ENCODE assay signal across 8 cellular contexts in genomic region chr5:71778678-71779276, GRCh38. TPM values are rescaled to one million over a fixed set of nuclear protein-coding genes. Genes with fewer than 3 reads are reported as not detected.
DNase-seq lines count a peak whose midpoint lies in the region; FAIRE-seq and TF ChIP-seq lines count a peak whose summit lies in the region.

No MANE protein-coding gene starts in this region.

- no peak for TF ChIP-seq POLR2A in uterus (IDR thresholded peaks at IDR 0.05)

- H3K36me3 ChIP-seq in Karpas-422 (ENCODE audit: insufficient read depth, low read length), result no peaks in the 10 kb centered on the region
- H3K36me3 ChIP-seq in uterus, result no peaks in the 10 kb centered on the region

- peak; percentile 19 for DNase-seq in DMS79 treated with DMSO at 0.1 percent for 48 hours (lab: John Stamatoyannopoulos, UW)
- DNase-seq in Karpas-422, result peak; percentile 50
- peak; percentile 29 for DNase-seq in UCSD-AML1 (lab: John Stamatoyannopoulos, UW; ENCODE audit: unreplicated experiment)
- no peak for DNase-seq in ecto neural progenitor cell (ENCODE audit: low spot score)
- no peak for DNase-seq in uterus
- no peak for DNase-seq in KBM-7
- no peak for DNase-seq in stimulated activated naive CD4-positive, alpha-beta T cell treated with Interleukin-2 at 50 U/mL for 16 hours (lab: John Stamatoyannopoulos, UW)

- no peak overlapping the region for H2AFZ ChIP-seq in Karpas-422 (ENCODE audit: low read length)

- FAIRE-seq in islet of Langerhans (lab: Jason Lieb, UNC), result peak; percentile 96

- TF ChIP-seq CTCF in uterus (IDR thresholded peaks at IDR 0.05), result no peak

- peaks cover 7% of the 10 kb centered on the region for H3K4me1 ChIP-seq in Karpas-422 (ENCODE audit: low read length)
- no peaks in the 10 kb centered on the region for H3K4me1 ChIP-seq in uterus

- in situ Hi-C loops in KBM-7 (cut with MboI; ENCODE audit: low pct_unique_long_range_greater_than_20kb, low sequenced_read_pairs), result loop anchor here (25.0 kb wide), 1 partner anchor 109 kb away; no protein-coding TSS in a partner anchor

- no peaks in the 10 kb centered on the region for H3K79me2 ChIP-seq in Karpas-422 (ENCODE audit: low read length)

- H3K4me3 ChIP-seq in Karpas-422 (ENCODE audit: low read length) (no peak overlapping the region), uterus (no peak overlapping the region)

- no peak overlapping the region for H3K4me2 ChIP-seq in Karpas-422 (ENCODE audit: low read depth, low read length, poor library complexity, severe bottlenecking)

- no peaks in the 10 kb centered on the region for H3K9me3 ChIP-seq in Karpas-422 (ENCODE audit: low read length)
- H3K9me3 ChIP-seq in uterus, result no peaks in the 10 kb centered on the region

- no peak overlapping the region for H3K9ac ChIP-seq in Karpas-422 (ENCODE audit: low read length)

- no peaks in the 10 kb centered on the region for H4K20me1 ChIP-seq in Karpas-422 (ENCODE audit: insufficient read depth, low read depth, low read length)

- no peaks in the 10 kb centered on the region for H3K9me2 ChIP-seq in Karpas-422 (replicated peaks; ENCODE audit: insufficient read depth, low read length)

- H3K27me3 ChIP-seq in Karpas-422 (ENCODE audit: low read length) (no peaks in the 10 kb centered on the region), uterus (no peaks in the 10 kb centered on the region)

- H3K27ac ChIP-seq in Karpas-422 (ENCODE audit: low read length) (no peak overlapping the region), uterus (no peak overlapping the region)

- intact Hi-C loops in uterus (cut with DNase I; ENCODE audit: low total_unique reads), result no loop called here

RNA-seq across cellular contexts. Expression of gene CARTPT, which starts 59.7 kb away (rescaled TPM):
- not detected in 2 replicates for total RNA-seq in Karpas-422 (2014; rRNA removed; shearing (Covaris generic); ENCODE audit: low replicate concordance)
- not detected for total RNA-seq in uterus

Comparison
In these comparisons a context has a peak if more than half of its experiments do, and no peak if none do; other contexts are left out.
1. DNase-seq: peak in DMS79 treated with DMSO at 0.1 percent for 48 hours (single experiment), Karpas-422 (single experiment) and UCSD-AML1 (single experiment); none in ecto neural progenitor cell (single experiment), uterus (0 of 2), KBM-7 (single experiment) and stimulated activated naive CD4-positive, alpha-beta T cell treated with Interleukin-2 at 50 U/mL for 16 hours (single experiment).